Comparison of ENCODE assay signal across 1 cellular context in the genomic region with DNA sequence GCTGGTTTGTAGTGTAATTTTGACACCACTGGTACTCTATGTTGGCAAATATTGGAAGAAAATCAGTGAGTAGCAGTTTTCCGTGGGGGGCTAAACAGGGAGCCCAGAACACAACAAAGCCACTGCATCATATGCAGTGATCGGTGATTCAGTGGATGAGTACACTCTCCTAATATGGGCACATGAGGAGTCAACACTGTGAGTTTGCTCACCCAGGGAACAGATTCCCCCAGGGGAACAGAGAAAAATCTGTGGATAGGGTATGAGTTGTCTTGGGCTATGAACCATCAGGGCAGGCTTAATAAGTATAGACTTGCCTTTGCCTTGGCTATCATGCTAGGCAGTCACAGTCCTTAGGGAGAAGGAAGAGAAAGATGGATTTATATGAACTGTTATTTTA.
TF ChIP-seq lines count a peak whose summit lies in the region.

No MANE protein-coding gene starts in this region.

TF ChIP-seq in H1, 55 proteins besides CTCF, POLR2A, EP300 and RAD21 (continued from another document):
- no peak for TF ChIP-seq RFX5 (IDR thresholded peaks at IDR 0.05; ENCODE audit: borderline replicate concordance, low read depth, low read length)
- TF ChIP-seq KDM1A (IDR thresholded peaks at IDR 0.05; ENCODE audit: borderline replicate concordance, low read length) = no peak
- TF ChIP-seq KDM5A (IDR thresholded peaks at IDR 0.05; ENCODE audit: low read length) = no peak
- no peak for TF ChIP-seq SP4 (IDR thresholded peaks at IDR 0.05; ENCODE audit: low read length)
TF ChIP-seq in H1: peak in this region for 0.
